ENCODE assay signal across 28 cellular contexts in genomic region chr14:91575469-91576208, GRCh38.
A peak's percentile ranks its signal among the peaks of the same experiment; 100 is the strongest.
DNase-seq lines count a peak whose midpoint lies in the region; ATAC-seq and TF ChIP-seq lines count a peak whose summit lies in the region.
"Had no signal": no experiment of that assay in that cellular context is flagged by ENCODE, and none has a peak within 500 bp of the region (broad histone marks: within the 10 kb centered on the region; RNA-seq: fewer than 3 reads in every experiment).

No MANE protein-coding gene starts in this region.

- H3K27me3 ChIP-seq in HUES6 (ENCODE audit: control insufficient read depth, insufficient read depth, low read length) (peaks cover 46% of the 10 kb centered on the region), colonic mucosa (peaks cover 3% of the 10 kb centered on the region)

- H3K4me3 ChIP-seq in HUES6 (ENCODE audit: low read depth, low read length): peak overlapping the region; percentile 84; the same call in 1 of the 2 replicates
- H3K4me3 ChIP-seq in colonic mucosa: no peak overlapping the region
- H3K4me3 ChIP-seq: cardiac muscle cell, heart left ventricle, PC-9, psoas muscle, skin epidermis, tibial nerve had no signal

- DNase-seq in Calu3 (peak; percentile 14), colonic mucosa (peak; percentile 41), neural crest cell (ENCODE audit: low read depth, low spot score) (no peak), T-helper 1 cell (no peak), progenitor cell of endocrine pancreas (ENCODE audit: low spot score, unreplicated experiment) (no peak)
- no peak for DNase-seq in stimulated activated naive CD8-positive, alpha-beta T cell treated with anti-CD3 and anti-CD28 coated beads, Interleukin-15, Interleukin-2, amounts not matched to agents 100 U/mL and 50 U/mL, for 24 hours
- DNase-seq: activated CD4-positive, alpha-beta T cell treated with anti-CD3 and anti-CD28 coated beads, Interleukin-2, amount 50 U/mL, for 4 hours; anterior cingulate cortex; cortex of kidney; DMS79 treated with DMSO at 0.1 percent for 48 hours; endodermal cell; heart left ventricle; left cardiac atrium; NCI-H1105 treated with DMSO at 0.1 percent for 48 hours; NCI-H2029; NCI-H2227 treated with DMSO at 0.1 percent for 48 hours; NCI-H526 treated with DMSO at 0.1 percent for 48 hours; PC-9; psoas muscle; Right ventricle myocardium superior had no signal

- intact Hi-C loops in Calu3 (cut with micrococcal nuclease; ENCODE audit: unreplicated experiment) (no loop called here), colonic mucosa (cut with DNase I) (no loop called here)

- H3K36me3 Mint-ChIP-seq in Calu3 (ENCODE audit: insufficient read depth, unreplicated experiment): peaks cover 21% of the 10 kb centered on the region
- no peaks in the 10 kb centered on the region for H3K36me3 Mint-ChIP-seq in neural crest cell (ENCODE audit: low read depth)
- H3K36me3 Mint-ChIP-seq in progenitor cell of endocrine pancreas (ENCODE audit: insufficient read depth): peaks cover 5% of the 10 kb centered on the region
- H3K36me3 Mint-ChIP-seq: activated naive CD8-positive, alpha-beta T cell; memory B cell had no signal

- H3K4me1 ChIP-seq in HUES6 (ENCODE audit: control insufficient read depth, insufficient read depth, low read length): peaks cover 14% of the 10 kb centered on the region
- no peaks in the 10 kb centered on the region for H3K4me1 ChIP-seq in colonic mucosa
- H3K4me1 ChIP-seq: psoas muscle had no signal

- H3K36me3 ChIP-seq in HUES6 (ENCODE audit: control insufficient read depth, insufficient read depth, low read length): no peaks in the 10 kb centered on the region
- H3K36me3 ChIP-seq in colonic mucosa: no peaks in the 10 kb centered on the region
- H3K36me3 ChIP-seq: cardiac muscle cell, heart left ventricle, neutrophil, tibial nerve had no signal

- H3K9ac ChIP-seq in HUES6 (ENCODE audit: low read length) (no peak overlapping the region), colonic mucosa (ENCODE audit: low read depth in 2 of 2, low read length in 2 of 2) (no peak overlapping the region)

- TF ChIP-seq CTCF in Calu3 (IDR thresholded peaks at IDR 0.05; ENCODE audit: unreplicated experiment): no peak
- TF ChIP-seq CTCF in colonic mucosa (IDR thresholded peaks at IDR 0.05): no peak
- TF ChIP-seq CTCF in neural crest cell (conservative IDR thresholded peaks at IDR 0.05): no peak
- no peak for TF ChIP-seq CTCF in progenitor cell of endocrine pancreas (IDR thresholded peaks at IDR 0.05; ENCODE audit: unreplicated experiment)

- H3K4me3 Mint-ChIP-seq in Calu3 (ENCODE audit: low read depth, unreplicated experiment) (peak overlapping the region; percentile 86), neural crest cell (peak overlapping the region; percentile 31), progenitor cell of endocrine pancreas (ENCODE audit: low read depth) (no peak overlapping the region)

- H3K27ac Mint-ChIP-seq in Calu3 (ENCODE audit: unreplicated experiment) (peak overlapping the region; percentile 31), neural crest cell (ENCODE audit: unreplicated experiment) (no peak overlapping the region), progenitor cell of endocrine pancreas (no peak overlapping the region)
- H3K27ac Mint-ChIP-seq: endodermal cell had no signal

- H3K27me3 Mint-ChIP-seq in Calu3 (ENCODE audit: unreplicated experiment): no peaks in the 10 kb centered on the region
- peaks cover 66% of the 10 kb centered on the region for H3K27me3 Mint-ChIP-seq in neural crest cell (ENCODE audit: low read depth)
- peaks cover 54% of the 10 kb centered on the region for H3K27me3 Mint-ChIP-seq in progenitor cell of endocrine pancreas

- CTCF ChIA-PET in Calu3 (lab: Charles Lee): interaction anchor here (0.5 to 0.6 kb wide), 2 partner anchors 22 to 383 kb away, joined by 3 to 5 read pairs; no protein-coding TSS in a partner anchor

- H3K9me3 ChIP-seq in HUES6 (ENCODE audit: control insufficient read depth, insufficient read depth, low read depth, low read length): peaks cover 15% of the 10 kb centered on the region
- no peaks in the 10 kb centered on the region for H3K9me3 ChIP-seq in colonic mucosa
- H3K9me3 ChIP-seq: neutrophil, psoas muscle had no signal

- no TSS peak for BruUV-seq in Calu3 (replicated peaks; lab: Mats Ljungman, UMichigan)

- H3K4me1 Mint-ChIP-seq in Calu3 (ENCODE audit: low read depth, unreplicated experiment) (no peaks in the 10 kb centered on the region), neural crest cell (peaks cover 11% of the 10 kb centered on the region), progenitor cell of endocrine pancreas (ENCODE audit: low read depth) (peaks cover 4% of the 10 kb centered on the region)

- ATAC-seq in stimulated activated naive CD8-positive, alpha-beta T cell treated with anti-CD3 and anti-CD28 coated beads, Interleukin-15, Interleukin-2, amounts not matched to agents 100 U/mL and 50 U/mL, for 24 hours: no peak
- ATAC-seq: esophagus mucosa, heart left ventricle, left cardiac atrium, psoas muscle had no signal

- H3K9me3 Mint-ChIP-seq in Calu3 (ENCODE audit: low read depth, unreplicated experiment): peaks cover 2% of the 10 kb centered on the region
- H3K9me3 Mint-ChIP-seq in neural crest cell: peaks cover 8% of the 10 kb centered on the region
- no peaks in the 10 kb centered on the region for H3K9me3 Mint-ChIP-seq in progenitor cell of endocrine pancreas (ENCODE audit: low read depth)
- H3K9me3 Mint-ChIP-seq: memory B cell had no signal

- H3K27ac ChIP-seq in HUES6 (ENCODE audit: low read depth, low read length): no peak overlapping the region
- no peak overlapping the region for H3K27ac ChIP-seq in colonic mucosa
- H3K27ac ChIP-seq: cardiac muscle cell, heart left ventricle, neutrophil, PC-9, psoas muscle, tibial nerve had no signal

Comparison
In these comparisons a context has a peak if more than half of its experiments do, and no peak if none do; other contexts are left out.
1. DNase-seq: peak in Calu3 (single experiment) and colonic mucosa (single experiment); none in neural crest cell (single experiment), T-helper 1 cell (0 of 5), stimulated activated naive CD8-positive, alpha-beta T cell treated with anti-CD3 and anti-CD28 coated beads, Interleukin-15, Interleukin-2, amounts not matched to agents 100 U/mL and 50 U/mL, for 24 hours (single experiment) and progenitor cell of endocrine pancreas (single experiment).